ENCODE assay signal across 23 cellular contexts in genomic region chrX:9183481-9183880, GRCh38.
"Had no signal": no experiment of that assay in that cellular context is flagged by ENCODE, and none has a peak within 500 bp of the region (broad histone marks: within the 10 kb centered on the region; RNA-seq: fewer than 3 reads in every experiment).

No MANE protein-coding gene starts in this region.

- H3K27ac Mint-ChIP-seq: immature natural killer cell; naive B cell; nephron progenitor cell; stimulated activated naive B cell treated with anti-CD40 and anti-IgM and Interleukin-4, amounts not matched to agents 10 μg/mL and 1 μg/mL and 100 μg/mL, for 72 hours; stimulated activated naive CD8-positive, alpha-beta T cell treated with anti-CD3 and anti-CD28 coated beads, Interleukin-15, amount 100 ng/mL, for 72 hours had no signal

- H3K27ac ChIP-seq: gastroesophageal sphincter, parathyroid adenoma, prostate gland, skin epidermis, testis, transverse colon had no signal

- H3K9me3 Mint-ChIP-seq: immature natural killer cell; stimulated activated naive B cell treated with anti-CD40 and anti-IgM and Interleukin-4, amounts not matched to agents 10 μg/mL and 1 μg/mL and 100 μg/mL, for 72 hours; stimulated activated naive CD8-positive, alpha-beta T cell treated with anti-CD3 and anti-CD28 coated beads, Interleukin-15, amount 100 ng/mL, for 72 hours had no signal

- H3K4me3 ChIP-seq: gastroesophageal sphincter, lung, prostate gland, skin epidermis, testis, transverse colon had no signal

- H3K27me3 ChIP-seq: gastroesophageal sphincter, testis, transverse colon had no signal

- ATAC-seq: esophagus mucosa; gastroesophageal sphincter; left cardiac atrium; left ventricle myocardium superior; sciatic nerve; stimulated activated naive B cell treated with anti-CD40 and anti-IgM and Interleukin-4, amounts not matched to agents 10 μg/mL and 1 μg/mL and 100 μg/mL, for 72 hours; stimulated activated naive CD8-positive, alpha-beta T cell treated with anti-CD3 and anti-CD28 coated beads, Interleukin-15, amount 100 ng/mL, for 72 hours had no signal

- FAIRE-seq: endometrium, keratinocyte had no signal

- H3K4me1 Mint-ChIP-seq: immature natural killer cell; naive B cell; stimulated activated naive B cell treated with anti-CD40 and anti-IgM and Interleukin-4, amounts not matched to agents 10 μg/mL and 1 μg/mL and 100 μg/mL, for 72 hours; stimulated activated naive CD8-positive, alpha-beta T cell treated with anti-CD3 and anti-CD28 coated beads, Interleukin-15, amount 100 ng/mL, for 72 hours had no signal

- H3K36me3 ChIP-seq: gastroesophageal sphincter, prostate gland, transverse colon had no signal

- DNase-seq: effector memory CD4-positive, alpha-beta T cell; immature natural killer cell; left cardiac atrium; left ventricle myocardium superior; mesenchymal stem cell; midbrain; naive B cell; nephron progenitor cell; stimulated activated CD4-positive, alpha-beta T cell treated with anti-CD3 and anti-CD28 coated beads, Interleukin-2, amount 100 ng/mL, for 24 hours; stimulated activated CD4-positive, alpha-beta T cell treated with anti-CD3 and anti-CD28 coated beads, Interleukin-4, amount 100 ng/mL, for 4 hours; stimulated activated naive B cell treated with anti-CD40 and anti-IgM and Interleukin-4, amounts not matched to agents 10 μg/mL and 1 μg/mL and 100 μg/mL, for 72 hours; stimulated activated naive CD8-positive, alpha-beta T cell treated with anti-CD3 and anti-CD28 coated beads, Interleukin-15, amount 100 ng/mL, for 72 hours; testis; transverse colon had no signal

- H3K4me1 ChIP-seq: gastroesophageal sphincter, parathyroid adenoma, prostate gland, testis, transverse colon had no signal

- H3K9ac ChIP-seq: parathyroid adenoma had no signal

- H2AFZ ChIP-seq: parathyroid adenoma had no signal

- H3K9me3 ChIP-seq: gastroesophageal sphincter, prostate gland, testis, transverse colon had no signal

- H3K27me3 Mint-ChIP-seq: stimulated activated naive CD8-positive, alpha-beta T cell treated with anti-CD3 and anti-CD28 coated beads, Interleukin-15, amount 100 ng/mL, for 72 hours had no signal

- H3K4me3 Mint-ChIP-seq: immature natural killer cell; nephron progenitor cell; stimulated activated naive B cell treated with anti-CD40 and anti-IgM and Interleukin-4, amounts not matched to agents 10 μg/mL and 1 μg/mL and 100 μg/mL, for 72 hours; stimulated activated naive CD8-positive, alpha-beta T cell treated with anti-CD3 and anti-CD28 coated beads, Interleukin-15, amount 100 ng/mL, for 72 hours had no signal

- H3K36me3 Mint-ChIP-seq: immature natural killer cell; naive B cell; stimulated activated naive B cell treated with anti-CD40 and anti-IgM and Interleukin-4, amounts not matched to agents 10 μg/mL and 1 μg/mL and 100 μg/mL, for 72 hours had no signal
